Comparison of ENCODE assay signal across 9 cellular contexts in the genomic region with DNA sequence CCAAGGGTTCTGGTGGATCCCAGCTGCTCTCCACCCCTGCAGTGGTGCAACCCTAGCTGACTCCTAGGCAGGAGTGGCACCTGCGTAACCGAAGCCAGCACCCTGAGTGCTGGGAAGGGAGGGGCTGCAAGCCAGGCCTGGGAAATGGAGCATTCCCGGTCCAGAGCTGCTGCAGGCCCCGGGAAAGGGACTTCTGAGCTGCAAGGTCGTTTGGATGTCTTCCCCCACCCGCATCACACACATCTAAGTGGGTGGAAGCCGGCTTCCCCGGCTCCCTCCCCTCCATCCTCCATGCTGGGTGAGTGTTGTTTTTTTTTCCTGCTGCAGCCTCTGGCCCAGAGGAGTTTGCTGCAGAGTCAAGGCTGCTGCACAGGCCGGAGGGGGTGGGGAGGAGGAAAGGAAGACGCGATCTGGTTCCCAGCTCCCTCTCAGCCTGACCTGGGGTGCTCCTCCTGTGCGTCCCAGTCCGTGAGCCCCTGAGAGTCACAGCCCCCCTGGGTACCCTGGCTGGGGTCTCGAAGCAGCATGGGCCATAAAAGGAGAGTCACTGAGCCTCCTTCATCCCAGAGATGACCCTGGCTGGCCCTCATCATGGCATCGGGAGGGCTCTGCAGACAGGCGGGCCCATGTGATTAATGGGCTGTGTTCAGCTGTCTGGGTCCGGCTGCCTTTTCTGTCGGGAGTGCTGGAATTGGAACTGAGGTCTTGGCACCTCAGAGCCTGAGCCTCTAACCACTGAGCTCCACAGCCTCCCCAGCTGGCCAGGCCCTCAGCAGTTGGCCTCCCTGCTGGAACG. TPM values are rescaled to one million over a fixed set of nuclear protein-coding genes. Genes with fewer than 3 reads are reported as not detected.
DNase-seq lines count a peak whose midpoint lies in the region; ATAC-seq and TF ChIP-seq lines count a peak whose summit lies in the region.
"Had no signal": no experiment of that assay in that cellular context is flagged by ENCODE, and none has a peak within 500 bp of the region (broad histone marks: within the 10 kb centered on the region; RNA-seq: fewer than 3 reads in every experiment).

No MANE protein-coding gene starts in this region.

- H3K9me2 ChIP-seq in OCI-LY7 (ENCODE audit: insufficient read depth, low read length): no peaks in the 10 kb centered on the region

- H3K9ac ChIP-seq in liver (ENCODE audit: low read depth in 1 of 2, low read length in 2 of 2) (peak overlapping the region in 1 of 2 donors; percentile 27), skeletal muscle tissue (ENCODE audit: low read depth in 1 of 3, low read length in 3 of 3) (peak overlapping the region; percentile 34 to 83 (median 57))

- H3K27ac ChIP-seq in liver (ENCODE audit: low read depth in 1 of 2, low read length in 2 of 2) (peak overlapping the region; percentile 13 to 49), skeletal muscle tissue (ENCODE audit: low read depth, low read length) (peak overlapping the region; percentile 72), RWPE1 (no peak overlapping the region), OCI-LY7 (ENCODE audit: low read depth, low read length, poor library complexity, severe bottlenecking) (no peak overlapping the region)

- no TSS peak for BruUV-seq in OCI-LY7 (replicated peaks; lab: Mats Ljungman, UMichigan)

- CTCF ChIA-PET in RWPE1 (lab: Yijun Ruan, JAX): interaction anchor here (0.7 kb wide), 1 partner anchor 13 kb away, joined by 4 read pairs; no protein-coding TSS in a partner anchor
- CTCF ChIA-PET in OCI-LY7 (lab: Charles Lee; ENCODE audit: unreplicated experiment): interaction anchor here (1.0 kb wide), 1 partner anchor 15 kb away, joined by 3 read pairs; no protein-coding TSS in a partner anchor

- ATAC-seq in HG03457 (IDR thresholded peaks at IDR 0.05; ENCODE audit: unreplicated experiment): no peak

- no peaks in the 10 kb centered on the region for H3K79me2 ChIP-seq in OCI-LY7 (ENCODE audit: insufficient read depth, low read depth, low read length)

- intact Hi-C loops in OCI-LY7 (cut with micrococcal nuclease; ENCODE audit: unreplicated experiment): no loop called here

- TF ChIP-seq CTCF in liver (IDR thresholded peaks at IDR 0.05; ENCODE audit: low read depth, low read length, missing input control) (no peak), RWPE1 (conservative IDR thresholded peaks at IDR 0.05; ENCODE audit: low read depth) (no peak), OCI-LY7 (conservative IDR thresholded peaks at IDR 0.05; ENCODE audit: low read length) (no peak)

- H2AFZ ChIP-seq in OCI-LY7 (ENCODE audit: low read length): no peak overlapping the region

- H4K20me1 ChIP-seq in OCI-LY7 (ENCODE audit: insufficient read depth, low read length): no peaks in the 10 kb centered on the region

- WGBS in liver: 45% methylated on average over 19 of the region's 19 CpGs

- H3K9me3 ChIP-seq in liver (ENCODE audit: control insufficient read depth in 4 of 4, low read length in 3 of 4): no peaks in the 10 kb centered on the region
- no peaks in the 10 kb centered on the region for H3K9me3 ChIP-seq in skeletal muscle tissue (ENCODE audit: control insufficient read depth in 3 of 3, low read length in 3 of 3)
- H3K9me3 ChIP-seq in OCI-LY7 (ENCODE audit: low read length): no peaks in the 10 kb centered on the region

- H3K4me3 ChIP-seq in liver (ENCODE audit: low read depth in 1 of 3, low read length in 3 of 3) (no peak overlapping the region), skeletal muscle tissue (ENCODE audit: low read length in 3 of 3) (peak overlapping the region; percentile 15 to 61 (median 53)), OCI-LY7 (ENCODE audit: low read depth, low read length, poor library complexity, severe bottlenecking) (no peak overlapping the region)

- H3K27me3 ChIP-seq in liver (ENCODE audit: control insufficient read depth in 4 of 4, insufficient read depth in 4 of 4, low read length in 3 of 4) (no peaks in the 10 kb centered on the region), skeletal muscle tissue (ENCODE audit: control insufficient read depth in 3 of 3, insufficient read depth in 3 of 3, low read length in 3 of 3) (no peaks in the 10 kb centered on the region)

- POLR2A ChIA-PET in RWPE1 (lab: Yijun Ruan, JAX; ENCODE audit: low non-redundant PET): no interaction called here
- POLR2A ChIA-PET in OCI-LY7 (lab: Charles Lee): interaction anchor here (0.6 to 0.7 kb wide), 2 partner anchors 34 to 466 kb away, joined by 3 read pairs; no protein-coding TSS in a partner anchor

- peak; percentile 97 for DNase-seq in NCI-H510A (lab: John Stamatoyannopoulos, UW)
- peak; percentile 49 for DNase-seq in ecto neural progenitor cell (ENCODE audit: low spot score)
- no peak for DNase-seq in RWPE1 (ENCODE audit: low spot score)
- no peak for DNase-seq in NCI-H2029 (lab: John Stamatoyannopoulos, UW)
- DNase-seq in OCI-LY7 (ENCODE audit: low spot score): no peak
- DNase-seq: NCI-H748 treated with DMSO at 0.1 percent for 48 hours had no signal

- H3K4me1 ChIP-seq in liver (ENCODE audit: control insufficient read depth in 4 of 4, insufficient read depth in 4 of 4, low read length in 3 of 4) (peaks cover 22 to 81% (median 74%) of the 10 kb centered on the region in 4 donors), skeletal muscle tissue (ENCODE audit: control insufficient read depth in 3 of 3, insufficient read depth in 3 of 3, low read length in 3 of 3) (peaks cover 76 to 85% (median 79%) of the 10 kb centered on the region in 3 donors), OCI-LY7 (ENCODE audit: insufficient read depth, low read length, poor library complexity, severe bottlenecking) (no peaks in the 10 kb centered on the region)

- TF ChIP-seq RAD21 in liver (IDR thresholded peaks at IDR 0.05): no peak

- peaks cover 4 to 31% (median 29%) of the 10 kb centered on the region in 4 donors for H3K36me3 ChIP-seq in liver (ENCODE audit: control insufficient read depth in 4 of 4, insufficient read depth in 3 of 4, low read depth in 1 of 4, low read length in 3 of 4)
- peaks cover under 1 to 13% (median 11%) of the 10 kb centered on the region in 3 donors for H3K36me3 ChIP-seq in skeletal muscle tissue (ENCODE audit: control insufficient read depth in 3 of 3, insufficient read depth in 3 of 3, low read length in 3 of 3)
- H3K36me3 ChIP-seq in OCI-LY7 (ENCODE audit: insufficient read depth, low read length): no peaks in the 10 kb centered on the region

- H3K4me2 ChIP-seq in OCI-LY7 (ENCODE audit: low read length): no peak overlapping the region

TF ChIP-seq in liver, 16 proteins besides CTCF, POLR2A, EP300 and RAD21:
- peak; percentile 4 for TF ChIP-seq YY1 (IDR thresholded peaks at IDR 0.05)
- TF ChIP-seq GABPA (IDR thresholded peaks at IDR 0.05 in 1 of 2, conservative IDR thresholded peaks at IDR 0.05 in 1 of 2): no peak
- peak in 1 of 2 donors; percentile 47 for TF ChIP-seq RXRA (IDR thresholded peaks at IDR 0.05)
- TF ChIP-seq NR2F2 (IDR thresholded peaks at IDR 0.05): no peak
- peak; percentile 28 to 35 for TF ChIP-seq HNF4A (conservative IDR thresholded peaks at IDR 0.05)

RNA-seq across cellular contexts. Expression of a gene that starts 16.2 kb away (rescaled TPM):
- 100 to 1,000 TPM in 1 of 2 donors, 10 to 100 TPM in 1; 47.7 to 134 TPM for total RNA-seq in liver
- polyA plus RNA-seq in liver: 10 to 100 TPM; 28.9 to 65.8 TPM
- 24.5 TPM for total RNA-seq in skeletal muscle tissue
- total RNA-seq in OCI-LY7 (2014; rRNA removed; shearing (Covaris generic)): 8.2 and 8.5 TPM in 2 replicates
- 22.1 TPM in 2 replicates for total RNA-seq in OCI-LY7 (2022)

RNA-seq across cellular contexts. Expression of a gene that starts 41.9 kb away (rescaled TPM):
- total RNA-seq in liver (10 to 100 TPM in 1 of 2 donors, 1 to 10 TPM in 1; 4.1 to 19.1 TPM), skeletal muscle tissue (6.3 TPM), OCI-LY7 (2022) (1.1 and 1.2 TPM in 2 replicates)
- polyA plus RNA-seq in liver: 10 to 100 TPM; 10.4 to 22.6 TPM
- 14.0 and 17.9 TPM in 2 replicates for total RNA-seq in OCI-LY7 (2014; rRNA removed; shearing (Covaris generic))

Comparison
In these comparisons a context has a peak if more than half of its experiments do, and no peak if none do; other contexts are left out.
1. DNase-seq: peak in NCI-H510A (single experiment) and ecto neural progenitor cell (single experiment); none in RWPE1 (single experiment), NCI-H2029 (single experiment) and OCI-LY7 (single experiment).
2. H3K27ac ChIP-seq: peak in liver (2 of 2) and skeletal muscle tissue (single experiment); none in RWPE1 (single experiment) and OCI-LY7 (single experiment).
3. H3K4me3 ChIP-seq: peak in skeletal muscle tissue (3 of 3); none in liver (0 of 3) and OCI-LY7 (single experiment).